8 cellular contexts compared by ENCODE assay signal in genomic region chr19:7925171-7925837, GRCh38. TPM values are rescaled to one million over a fixed set of nuclear protein-coding genes. Genes with fewer than 3 reads are reported as not detected.
DNase-seq lines count a peak whose midpoint lies in the region; ATAC-seq, FAIRE-seq and TF ChIP-seq lines count a peak whose summit lies in the region.

No MANE protein-coding gene starts in this region.

- H3K4me3 ChIP-seq in endothelial cell of umbilical vein (replicated peaks in 1 of 3; ENCODE audit: insufficient read depth in 1 of 3, low read depth in 1 of 3, low read length in 3 of 3), result peak overlapping the region in 2 of 3 experiments; percentile 18 to 29
- H3K4me3 ChIP-seq in naive thymus-derived CD4-positive, alpha-beta T cell (ENCODE audit: low read length), result no peak overlapping the region

- H3K9me1 ChIP-seq in endothelial cell of umbilical vein (replicated peaks; ENCODE audit: control insufficient read depth, extremely low read depth, insufficient read depth, low read length), result no peaks in the 10 kb centered on the region

- intact Hi-C loops in endothelial cell of umbilical vein (cut with micrococcal nuclease), result loop anchor here (1.0 kb wide), 1 partner anchor 72 kb away; no protein-coding TSS in a partner anchor
- intact Hi-C loops in naive thymus-derived CD4-positive, alpha-beta T cell (cut with micrococcal nuclease), result loop anchor here (1.0 to 10.0 kb wide), 3 partner anchors 22 to 861 kb away; partner anchors contain the start of genes MAP2K7 (in 1 of the 2) and ZNF557 (in 1 of the 2)

- TF ChIP-seq CTCF in C4-2B (conservative IDR thresholded peaks at IDR 0.05), result peak; percentile 97
- TF ChIP-seq CTCF in endothelial cell of umbilical vein (IDR thresholded peaks at IDR 0.05; ENCODE audit: extremely low read depth in 1 of 2, insufficient read depth in 1 of 2, low read depth in 1 of 2, low read length in 2 of 2), result peak; percentile 95 to 96

- H3K9me3 Mint-ChIP-seq in naive thymus-derived CD4-positive, alpha-beta T cell, result no peaks in the 10 kb centered on the region
- no peaks in the 10 kb centered on the region for H3K9me3 Mint-ChIP-seq in stimulated activated memory B cell treated with anti-CD40 and anti-IgM and Interleukin-4, amounts not matched to agents 10 μg/mL and 1 μg/mL and 100 μg/mL, for 72 hours

- DNase-seq in NOMO-1 treated with dmso at 0.1 percent for 144 hours (lab: John Stamatoyannopoulos, UW; ENCODE audit: unreplicated experiment) (peak; percentile 45), endothelial cell of umbilical vein (ENCODE audit: low read depth, low spot score) (peak; percentile 79)
- DNase-seq in activated CD8-positive, alpha-beta memory T cell treated with anti-CD3 and anti-CD28 coated beads for 48 hours (ENCODE audit: low read depth in 2 of 3, low spot score in 2 of 3), result peak; percentile 65 to 86 (median 83)
- DNase-seq in naive thymus-derived CD4-positive, alpha-beta T cell, result peak; percentile 58 to 83 (median 72)

- no peaks in the 10 kb centered on the region for H3K27me3 Mint-ChIP-seq in naive thymus-derived CD4-positive, alpha-beta T cell
- no peaks in the 10 kb centered on the region for H3K27me3 Mint-ChIP-seq in stimulated activated memory B cell treated with anti-CD40 and anti-IgM and Interleukin-4, amounts not matched to agents 10 μg/mL and 1 μg/mL and 100 μg/mL, for 72 hours

- H3K27ac ChIP-seq in C4-2B (peak overlapping the region; percentile 66), endothelial cell of umbilical vein (ENCODE audit: insufficient read depth, low read depth, low read length) (no peak overlapping the region)
- H3K27ac ChIP-seq in naive thymus-derived CD4-positive, alpha-beta T cell (ENCODE audit: low read depth, low read length), result no peak overlapping the region

- CTCF ChIA-PET in endothelial cell of umbilical vein (lab: Charles Lee), result no interaction called here
- CTCF ChIA-PET in naive thymus-derived CD4-positive, alpha-beta T cell (lab: Charles Lee), result no interaction called here

- H3K36me3 Mint-ChIP-seq in naive thymus-derived CD4-positive, alpha-beta T cell, result peaks cover 0 to 11% (median 0%) of the 10 kb centered on the region in 5 donors
- H3K36me3 Mint-ChIP-seq in stimulated activated memory B cell treated with anti-CD40 and anti-IgM and Interleukin-4, amounts not matched to agents 10 μg/mL and 1 μg/mL and 100 μg/mL, for 72 hours, result peaks cover 20% of the 10 kb centered on the region

- BruUV-seq in endothelial cell of umbilical vein (replicated peaks; lab: Mats Ljungman, UMichigan), result no TSS peak

- H3K36me3 ChIP-seq in endothelial cell of umbilical vein (ENCODE audit: control insufficient read depth in 2 of 2, extremely low read depth in 1 of 2, insufficient read depth in 2 of 2, low read length in 2 of 2), result peaks cover 0 to 5% of the 10 kb centered on the region in 2 experiments
- H3K36me3 ChIP-seq in naive thymus-derived CD4-positive, alpha-beta T cell (ENCODE audit: control insufficient read depth in 2 of 3, insufficient read depth in 3 of 3, low read length in 3 of 3), result peaks cover 0 to 20% (median 6%) of the 10 kb centered on the region in 3 experiments

- peaks cover 28% of the 10 kb centered on the region for H3K4me1 ChIP-seq in endothelial cell of umbilical vein (ENCODE audit: control insufficient read depth, extremely low read depth, insufficient read depth, low read length)
- H3K4me1 ChIP-seq in naive thymus-derived CD4-positive, alpha-beta T cell (ENCODE audit: control insufficient read depth in 2 of 2, insufficient read depth in 2 of 2, low read length in 2 of 2), result peaks cover 13 to 14% of the 10 kb centered on the region in 2 donors

- peak overlapping the region; percentile 74 to 88 (median 84) for H3K4me3 Mint-ChIP-seq in naive thymus-derived CD4-positive, alpha-beta T cell
- H3K4me3 Mint-ChIP-seq in stimulated activated memory B cell treated with anti-CD40 and anti-IgM and Interleukin-4, amounts not matched to agents 10 μg/mL and 1 μg/mL and 100 μg/mL, for 72 hours, result peak overlapping the region; percentile 76

- no peaks in the 10 kb centered on the region for H3K79me2 ChIP-seq in endothelial cell of umbilical vein (ENCODE audit: control insufficient read depth, insufficient read depth, low read length)

- peaks cover 5 to 38% (median 22%) of the 10 kb centered on the region in 7 donors for H3K4me1 Mint-ChIP-seq in naive thymus-derived CD4-positive, alpha-beta T cell
- H3K4me1 Mint-ChIP-seq in stimulated activated memory B cell treated with anti-CD40 and anti-IgM and Interleukin-4, amounts not matched to agents 10 μg/mL and 1 μg/mL and 100 μg/mL, for 72 hours, result peaks cover 43% of the 10 kb centered on the region

- FAIRE-seq in endothelial cell of umbilical vein (lab: Jason Lieb, UNC), result peak; percentile 56

- dilution Hi-C loops in endothelial cell of umbilical vein (cut with MboI; ENCODE audit: extremely low pct_ligation_motif_present, low sequenced_read_pairs), result no loop called here

- ATAC-seq in HG03354 (IDR thresholded peaks at IDR 0.05; ENCODE audit: poor library complexity, severe bottlenecking, unreplicated experiment) (peak; percentile 33), GM19324 (IDR thresholded peaks at IDR 0.05; ENCODE audit: low FRiP score, unreplicated experiment) (no peak)
- ATAC-seq in naive thymus-derived CD4-positive, alpha-beta T cell, result no peak
- peak; percentile 2 for ATAC-seq in stimulated activated memory B cell treated with anti-CD40 and anti-IgM and Interleukin-4, amounts not matched to agents 10 μg/mL and 1 μg/mL and 100 μg/mL, for 72 hours

- H2AFZ ChIP-seq in endothelial cell of umbilical vein (ENCODE audit: low read depth, low read length), result peak overlapping the region; percentile 60

- no peak for TF ChIP-seq POLR2A in endothelial cell of umbilical vein (IDR thresholded peaks at IDR 0.05; ENCODE audit: low read depth, low read length)

- H3K27me3 ChIP-seq in endothelial cell of umbilical vein (ENCODE audit: control insufficient read depth in 2 of 2, insufficient read depth in 2 of 2, low read length in 2 of 2), result no peaks in the 10 kb centered on the region
- H3K27me3 ChIP-seq in naive thymus-derived CD4-positive, alpha-beta T cell (ENCODE audit: control insufficient read depth in 2 of 2, insufficient read depth in 2 of 2, low read length in 2 of 2), result no peaks in the 10 kb centered on the region

- peak overlapping the region; percentile 14 for H3K4me2 ChIP-seq in endothelial cell of umbilical vein (ENCODE audit: insufficient read depth, low read length)

- no peaks in the 10 kb centered on the region for H3K9me3 ChIP-seq in endothelial cell of umbilical vein (replicated peaks; ENCODE audit: control insufficient read depth, insufficient read depth, low read length)
- H3K9me3 ChIP-seq in naive thymus-derived CD4-positive, alpha-beta T cell (ENCODE audit: control insufficient read depth in 2 of 3, low read length in 3 of 3), result no peaks in the 10 kb centered on the region

- peak overlapping the region in 6 of 9 donors; percentile 52 to 86 (median 76) for H3K27ac Mint-ChIP-seq in naive thymus-derived CD4-positive, alpha-beta T cell
- no peak overlapping the region for H3K27ac Mint-ChIP-seq in stimulated activated memory B cell treated with anti-CD40 and anti-IgM and Interleukin-4, amounts not matched to agents 10 μg/mL and 1 μg/mL and 100 μg/mL, for 72 hours

- POLR2A ChIA-PET in endothelial cell of umbilical vein (lab: Charles Lee), result no interaction called here
- POLR2A ChIA-PET in naive thymus-derived CD4-positive, alpha-beta T cell (lab: Charles Lee), result no interaction called here

- no peak overlapping the region for H3K9ac ChIP-seq in endothelial cell of umbilical vein (replicated peaks; ENCODE audit: extremely low read depth, insufficient read depth, low read length)

- no peaks in the 10 kb centered on the region for H4K20me1 ChIP-seq in endothelial cell of umbilical vein (replicated peaks; ENCODE audit: control insufficient read depth, extremely low read depth, insufficient read depth, low read length)

RNA-seq across cellular contexts. Expression of gene CTXN1, which starts 0.6 kb away (rescaled TPM):
- 27.6 and 31.1 TPM in 2 replicates for total RNA-seq in endothelial cell of umbilical vein
- polyA plus RNA-seq in endothelial cell of umbilical vein, result 16.0 and 25.6 TPM in 2 replicates
- polyA plus RNA-seq in endothelial cell of umbilical vein (2011; cell fraction: cytosol; rRNA removed), result 7.2 and 11.6 TPM in 2 replicates
- polyA plus RNA-seq in endothelial cell of umbilical vein (2011; cell fraction: nucleus; rRNA removed), result 4.2 and 4.6 TPM in 2 replicates
- polyA plus RNA-seq in endothelial cell of umbilical vein (2012), result 12.6 and 33.1 TPM in 2 replicates
- polyA minus RNA-seq in endothelial cell of umbilical vein, result 2.4 and 2.9 TPM in 2 replicates
- 14.6 TPM for polyA minus RNA-seq in endothelial cell of umbilical vein (2011; cell fraction: cytosol; rRNA and poly(A)+ RNA removed)
- 1.6 and 5.6 TPM in 2 replicates for polyA minus RNA-seq in endothelial cell of umbilical vein (2011; cell fraction: nucleus; rRNA and poly(A)+ RNA removed)
- under 1 TPM in 1 of 5 experiments, not detected in 4; 0.32 TPM for total RNA-seq in naive thymus-derived CD4-positive, alpha-beta T cell
- not detected for polyA plus RNA-seq in naive thymus-derived CD4-positive, alpha-beta T cell

RNA-seq across cellular contexts. Expression of gene SNAPC2, which starts 5.2 kb away (rescaled TPM):
- 23.7 and 29.2 TPM in 2 replicates for total RNA-seq in endothelial cell of umbilical vein
- 25.8 and 33.0 TPM in 2 replicates for polyA plus RNA-seq in endothelial cell of umbilical vein
- polyA plus RNA-seq in endothelial cell of umbilical vein (2011; cell fraction: cytosol; rRNA removed), result 16.5 and 22.3 TPM in 2 replicates
- 9.7 and 11.4 TPM in 2 replicates for polyA plus RNA-seq in endothelial cell of umbilical vein (2011; cell fraction: nucleus; rRNA removed)
- polyA plus RNA-seq in endothelial cell of umbilical vein (2012), result 27.3 and 36.7 TPM in 2 replicates
- polyA minus RNA-seq in endothelial cell of umbilical vein, result 7.7 and 7.8 TPM in 2 replicates
- 7.9 TPM for polyA minus RNA-seq in endothelial cell of umbilical vein (2011; cell fraction: cytosol; rRNA and poly(A)+ RNA removed)
- 2.5 and 5.2 TPM in 2 replicates for polyA minus RNA-seq in endothelial cell of umbilical vein (2011; cell fraction: nucleus; rRNA and poly(A)+ RNA removed)
- 10 to 100 TPM; 12.3 to 24.4 (median 21.4) TPM for total RNA-seq in naive thymus-derived CD4-positive, alpha-beta T cell
- polyA plus RNA-seq in naive thymus-derived CD4-positive, alpha-beta T cell, result 10 to 100 TPM; 11.5 to 18.2 TPM

RNA-seq across cellular contexts. Expression of gene TGFBR3L, which starts 10.7 kb away (rescaled TPM):
- 1.2 TPM in 1 of 2 replicates, not detected in the other for total RNA-seq in endothelial cell of umbilical vein
- polyA plus RNA-seq in endothelial cell of umbilical vein, result 0.35 and 0.81 TPM in 2 replicates
- not detected in 2 replicates for polyA plus RNA-seq in endothelial cell of umbilical vein (2011; cell fraction: cytosol; rRNA removed)
- polyA plus RNA-seq in endothelial cell of umbilical vein (2011; cell fraction: nucleus; rRNA removed), result 0.16 TPM in 1 of 2 replicates, not detected in the other
- 1.2 TPM in 1 of 2 replicates, not detected in the other for polyA plus RNA-seq in endothelial cell of umbilical vein (2012)
- not detected in 2 replicates for polyA minus RNA-seq in endothelial cell of umbilical vein
- 9.8 TPM for polyA minus RNA-seq in endothelial cell of umbilical vein (2011; cell fraction: cytosol; rRNA and poly(A)+ RNA removed)
- 0.48 TPM in 1 of 2 replicates, not detected in the other for polyA minus RNA-seq in endothelial cell of umbilical vein (2011; cell fraction: nucleus; rRNA and poly(A)+ RNA removed)
- 1 to 10 TPM in 4 of 5 experiments, under 1 TPM in 1; 0.27 to 4.0 (median 1.6) TPM for total RNA-seq in naive thymus-derived CD4-positive, alpha-beta T cell
- polyA plus RNA-seq in naive thymus-derived CD4-positive, alpha-beta T cell, result not detected

RNA-seq across cellular contexts. Expression of gene TIMM44, which starts 18.2 kb away (rescaled TPM):
- 61.5 and 62.9 TPM in 2 replicates for total RNA-seq in endothelial cell of umbilical vein
- polyA plus RNA-seq in endothelial cell of umbilical vein, result 64.3 and 82.5 TPM in 2 replicates
- polyA plus RNA-seq in endothelial cell of umbilical vein (2011; cell fraction: cytosol; rRNA removed), result 31.1 and 39.1 TPM in 2 replicates
- 88.2 and 102 TPM in 2 replicates for polyA plus RNA-seq in endothelial cell of umbilical vein (2011; cell fraction: nucleus; rRNA removed)
- polyA plus RNA-seq in endothelial cell of umbilical vein (2012), result 52.7 and 53.2 TPM in 2 replicates
- 27.7 and 30.8 TPM in 2 replicates for polyA minus RNA-seq in endothelial cell of umbilical vein
- 62.2 TPM for polyA minus RNA-seq in endothelial cell of umbilical vein (2011; cell fraction: cytosol; rRNA and poly(A)+ RNA removed)
- 20.3 and 39.5 TPM in 2 replicates for polyA minus RNA-seq in endothelial cell of umbilical vein (2011; cell fraction: nucleus; rRNA and poly(A)+ RNA removed)
- 10 to 100 TPM; 65.3 to 97.6 (median 73.8) TPM for total RNA-seq in naive thymus-derived CD4-positive, alpha-beta T cell
- polyA plus RNA-seq in naive thymus-derived CD4-positive, alpha-beta T cell, result 10 to 100 TPM; 16.7 to 22.8 TPM

RNA-seq across cellular contexts. Expression of gene MAP2K7, which starts 21.6 kb away (rescaled TPM):
- total RNA-seq in endothelial cell of umbilical vein, result 31.6 and 36.0 TPM in 2 replicates
- polyA plus RNA-seq in endothelial cell of umbilical vein, result 13.8 and 14.0 TPM in 2 replicates
- 8.8 and 12.6 TPM in 2 replicates for polyA plus RNA-seq in endothelial cell of umbilical vein (2011; cell fraction: cytosol; rRNA removed)
- 45.9 and 51.2 TPM in 2 replicates for polyA plus RNA-seq in endothelial cell of umbilical vein (2011; cell fraction: nucleus; rRNA removed)
- polyA plus RNA-seq in endothelial cell of umbilical vein (2012), result 16.2 and 21.2 TPM in 2 replicates
- 11.8 and 14.7 TPM in 2 replicates for polyA minus RNA-seq in endothelial cell of umbilical vein
- polyA minus RNA-seq in endothelial cell of umbilical vein (2011; cell fraction: cytosol; rRNA and poly(A)+ RNA removed), result 15.1 TPM
- 16.2 and 23.8 TPM in 2 replicates for polyA minus RNA-seq in endothelial cell of umbilical vein (2011; cell fraction: nucleus; rRNA and poly(A)+ RNA removed)
- 100 to 1,000 TPM in 1 of 5 experiments, 10 to 100 TPM in 4; 48.7 to 109 (median 66.5) TPM for total RNA-seq in naive thymus-derived CD4-positive, alpha-beta T cell
- polyA plus RNA-seq in naive thymus-derived CD4-positive, alpha-beta T cell, result 1 to 10 TPM; 1.8 to 2.0 TPM

Comparison
In these comparisons a context has a peak if more than half of its experiments do, and no peak if none do; other contexts are left out.
1. ATAC-seq: peak in HG03354 (single experiment) and stimulated activated memory B cell treated with anti-CD40 and anti-IgM and Interleukin-4, amounts not matched to agents 10 μg/mL and 1 μg/mL and 100 μg/mL, for 72 hours (single experiment); none in naive thymus-derived CD4-positive, alpha-beta T cell (single experiment) and GM19324 (single experiment).
2. RNA of gene CTXN1, which starts 0.6 kb away (total RNA-seq): 27.6 to 31.1 TPM in endothelial cell of umbilical vein; 0.32 TPM in naive thymus-derived CD4-positive, alpha-beta T cell; every median in the first group is over 10 times any median in the second.
3. Peak in every context shown above with its lines, with median percentiles within 50 percentile points of each other: DNase-seq.